ENCODE assay signal across 9 cellular contexts in the genomic region with DNA sequence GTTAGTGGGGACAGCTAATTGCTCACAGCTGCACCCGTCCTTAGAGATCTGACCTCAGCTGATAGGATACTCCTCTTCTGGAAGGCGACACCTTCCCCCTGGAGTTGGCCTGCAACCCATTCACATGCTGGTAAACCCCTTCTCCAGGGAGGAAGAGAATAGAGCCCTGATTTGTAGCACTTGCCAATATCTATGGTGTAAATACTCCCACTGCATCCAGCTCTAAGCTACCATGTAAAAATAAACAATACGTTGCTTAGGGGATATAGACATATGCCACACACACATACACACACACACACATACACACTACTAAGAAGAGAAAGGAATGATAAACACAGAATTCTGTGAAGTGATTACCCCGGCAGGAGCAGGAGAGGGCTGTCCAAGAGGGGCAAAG.
"Had no signal": no experiment of that assay in that cellular context is flagged by ENCODE, and none has a peak within 500 bp of the region (broad histone marks: within the 10 kb centered on the region; RNA-seq: fewer than 3 reads in every experiment).

No MANE protein-coding gene starts in this region.

- DNase-seq: GM23248, GOT3, H7, KBM-7 had no signal

- H3K4me3 Mint-ChIP-seq: IgD-negative memory B cell had no signal

- H3K9me3 ChIP-seq: HAP-1 had no signal

- H3K27me3 Mint-ChIP-seq: IgD-negative memory B cell had no signal

- H3K27ac Mint-ChIP-seq: IgD-negative memory B cell had no signal

- H3K4me1 ChIP-seq: HAP-1 had no signal

- H3K36me3 Mint-ChIP-seq: IgD-negative memory B cell had no signal

- H3K36me3 ChIP-seq: HAP-1 had no signal

- H3K27ac ChIP-seq: GM23248, HL-60 had no signal

- H3K4me3 ChIP-seq: GM23248, HAP-1 had no signal

- ATAC-seq: HCT116, HepG2 had no signal
